In genomic region chr14:99579903-99580570, GRCh38 we compare ENCODE assay signal across 10 cellular contexts. TPM values are rescaled to one million over a fixed set of nuclear protein-coding genes. Genes with fewer than 3 reads are reported as not detected.
DNase-seq lines count a peak whose midpoint lies in the region; ATAC-seq, FAIRE-seq and TF ChIP-seq lines count a peak whose summit lies in the region.
"Had no signal": no experiment of that assay in that cellular context is flagged by ENCODE, and none has a peak within 500 bp of the region (broad histone marks: within the 10 kb centered on the region; RNA-seq: fewer than 3 reads in every experiment).

No MANE protein-coding gene starts in this region.

- dilution Hi-C loops in endothelial cell of umbilical vein (cut with MboI; ENCODE audit: extremely low pct_ligation_motif_present, low sequenced_read_pairs), result no loop called here

- no peaks in the 10 kb centered on the region for H3K9me3 ChIP-seq in endothelial cell of umbilical vein (replicated peaks; ENCODE audit: control insufficient read depth, insufficient read depth, low read length)
- no peaks in the 10 kb centered on the region for H3K9me3 ChIP-seq in muscle layer of colon (ENCODE audit: low read length)

- no TSS peak for BruUV-seq in endothelial cell of umbilical vein (replicated peaks; lab: Mats Ljungman, UMichigan)

- ATAC-seq in HG02571 (IDR thresholded peaks at IDR 0.05; ENCODE audit: unreplicated experiment), result no peak
- no peak for ATAC-seq in HG03439 (IDR thresholded peaks at IDR 0.05; ENCODE audit: unreplicated experiment)
- no peak for ATAC-seq in HG02763 (IDR thresholded peaks at IDR 0.05; ENCODE audit: unreplicated experiment)

- DNase-seq in AG08396 (ENCODE audit: low spot score) (peak; percentile 84), NCI-H2227 treated with DMSO at 0.1 percent for 48 hours (lab: John Stamatoyannopoulos, UW) (peak; percentile 31), endothelial cell of umbilical vein (ENCODE audit: low read depth, low spot score) (peak; percentile 41), NCI-H1436 treated with DMSO at 0.1 percent for 48 hours (lab: John Stamatoyannopoulos, UW) (no peak)
- DNase-seq: stimulated activated naive B cell treated with anti-CD40 and anti-IgM and Interleukin-4, amounts not matched to agents 10 μg/mL and 1 μg/mL and 100 μg/mL, for 72 hours had no signal

- H3K4me3 ChIP-seq in endothelial cell of umbilical vein (replicated peaks in 1 of 3; ENCODE audit: insufficient read depth in 1 of 3, low read depth in 1 of 3, low read length in 3 of 3) (no peak overlapping the region), muscle layer of colon (ENCODE audit: low read depth in 1 of 2, low read length in 2 of 2) (no peak overlapping the region)

- H3K27ac ChIP-seq in endothelial cell of umbilical vein (ENCODE audit: insufficient read depth, low read depth, low read length) (peak overlapping the region; percentile 23), muscle layer of colon (ENCODE audit: low read depth, low read length) (peak overlapping the region; percentile 76)

- no peak overlapping the region for H3K9ac ChIP-seq in endothelial cell of umbilical vein (replicated peaks; ENCODE audit: extremely low read depth, insufficient read depth, low read length)
- H3K9ac ChIP-seq in muscle layer of colon (ENCODE audit: low read length), result no peak overlapping the region

- POLR2A ChIA-PET in endothelial cell of umbilical vein (lab: Charles Lee), result interaction anchor here (0.6 kb wide), 1 partner anchor 13 kb away, joined by 4 read pairs; no protein-coding TSS in a partner anchor

- TF ChIP-seq CTCF in endothelial cell of umbilical vein (IDR thresholded peaks at IDR 0.05; ENCODE audit: extremely low read depth in 1 of 2, insufficient read depth in 1 of 2, low read depth in 1 of 2, low read length in 2 of 2), result no peak

- H3K4me1 ChIP-seq in endothelial cell of umbilical vein (ENCODE audit: control insufficient read depth, extremely low read depth, insufficient read depth, low read length) (peaks cover 4% of the 10 kb centered on the region), muscle layer of colon (ENCODE audit: insufficient read depth, low read length) (peaks cover 68% of the 10 kb centered on the region)

- no peak overlapping the region for H2AFZ ChIP-seq in endothelial cell of umbilical vein (ENCODE audit: low read depth, low read length)

- TF ChIP-seq POLR2A in endothelial cell of umbilical vein (IDR thresholded peaks at IDR 0.05; ENCODE audit: low read depth, low read length), result no peak

- CTCF ChIA-PET in endothelial cell of umbilical vein (lab: Charles Lee), result interaction anchor here (1.0 to 1.4 kb wide), 5 partner anchors 23 to 58 kb away, joined by 3 to 4 read pairs (median 4); no protein-coding TSS in a partner anchor

- H4K20me1 ChIP-seq in endothelial cell of umbilical vein (replicated peaks; ENCODE audit: control insufficient read depth, extremely low read depth, insufficient read depth, low read length), result no peaks in the 10 kb centered on the region

- intact Hi-C loops in endothelial cell of umbilical vein (cut with micrococcal nuclease), result loop anchor here (1.0 kb wide), 1 partner anchor 10 kb away; no protein-coding TSS in a partner anchor

- no peak overlapping the region for H3K4me2 ChIP-seq in endothelial cell of umbilical vein (ENCODE audit: insufficient read depth, low read length)

- FAIRE-seq in endothelial cell of umbilical vein (lab: Jason Lieb, UNC), result no peak
- FAIRE-seq: D721Med had no signal

- H3K79me2 ChIP-seq in endothelial cell of umbilical vein (ENCODE audit: control insufficient read depth, insufficient read depth, low read length), result no peaks in the 10 kb centered on the region

- no peaks in the 10 kb centered on the region for H3K9me1 ChIP-seq in endothelial cell of umbilical vein (replicated peaks; ENCODE audit: control insufficient read depth, extremely low read depth, insufficient read depth, low read length)

- H3K27me3 ChIP-seq in endothelial cell of umbilical vein (ENCODE audit: control insufficient read depth in 2 of 2, insufficient read depth in 2 of 2, low read length in 2 of 2) (no peaks in the 10 kb centered on the region), muscle layer of colon (ENCODE audit: control insufficient read depth in 1 of 2, insufficient read depth in 2 of 2, low read length in 2 of 2) (no peaks in the 10 kb centered on the region)

- H3K36me3 ChIP-seq in endothelial cell of umbilical vein (ENCODE audit: control insufficient read depth in 2 of 2, extremely low read depth in 1 of 2, insufficient read depth in 2 of 2, low read length in 2 of 2), result no peaks in the 10 kb centered on the region
- H3K36me3 ChIP-seq in muscle layer of colon (ENCODE audit: insufficient read depth, low read length), result no peaks in the 10 kb centered on the region

TF ChIP-seq in endothelial cell of umbilical vein, 7 proteins besides CTCF, POLR2A, EP300 and RAD21:
- TF ChIP-seq MAX (IDR thresholded peaks at IDR 0.05; ENCODE audit: insufficient read depth, insufficient read length) (no peak), POLR2AphosphoS5 (IDR thresholded peaks at IDR 0.05; ENCODE audit: insufficient read depth, low read depth, low read length) (peak; percentile 55), FOS (IDR thresholded peaks at IDR 0.05; ENCODE audit: borderline replicate concordance, insufficient read depth, low read length) (no peak), EZH2 (IDR thresholded peaks at IDR 0.05; ENCODE audit: borderline replicate concordance, low read depth, low read length, severe bottlenecking) (no peak), GATA2 (IDR thresholded peaks at IDR 0.05; ENCODE audit: insufficient read depth, insufficient read length, low read depth, low read length) (no peak), JUN (IDR thresholded peaks at IDR 0.05; ENCODE audit: borderline replicate concordance, insufficient read depth, insufficient read length, low read depth) (no peak)

RNA-seq across cellular contexts. Expression of gene CCDC85C, which starts 24.0 kb away (rescaled TPM):
- 17.8 and 22.2 TPM in 2 replicates for total RNA-seq in endothelial cell of umbilical vein
- 6.5 and 7.5 TPM in 2 replicates for polyA plus RNA-seq in endothelial cell of umbilical vein
- 8.3 and 10.0 TPM in 2 replicates for polyA plus RNA-seq in endothelial cell of umbilical vein (2011; cell fraction: cytosol; rRNA removed)
- polyA plus RNA-seq in endothelial cell of umbilical vein (2011; cell fraction: nucleus; rRNA removed), result 8.3 and 9.3 TPM in 2 replicates
- 9.1 and 9.5 TPM in 2 replicates for polyA plus RNA-seq in endothelial cell of umbilical vein (2012)
- polyA minus RNA-seq in endothelial cell of umbilical vein, result 13.6 and 14.0 TPM in 2 replicates
- 29.1 TPM for polyA minus RNA-seq in endothelial cell of umbilical vein (2011; cell fraction: cytosol; rRNA and poly(A)+ RNA removed)
- 4.2 and 5.7 TPM in 2 replicates for polyA minus RNA-seq in endothelial cell of umbilical vein (2011; cell fraction: nucleus; rRNA and poly(A)+ RNA removed)
